15 cellular contexts compared by ENCODE assay signal in the genomic region with DNA sequence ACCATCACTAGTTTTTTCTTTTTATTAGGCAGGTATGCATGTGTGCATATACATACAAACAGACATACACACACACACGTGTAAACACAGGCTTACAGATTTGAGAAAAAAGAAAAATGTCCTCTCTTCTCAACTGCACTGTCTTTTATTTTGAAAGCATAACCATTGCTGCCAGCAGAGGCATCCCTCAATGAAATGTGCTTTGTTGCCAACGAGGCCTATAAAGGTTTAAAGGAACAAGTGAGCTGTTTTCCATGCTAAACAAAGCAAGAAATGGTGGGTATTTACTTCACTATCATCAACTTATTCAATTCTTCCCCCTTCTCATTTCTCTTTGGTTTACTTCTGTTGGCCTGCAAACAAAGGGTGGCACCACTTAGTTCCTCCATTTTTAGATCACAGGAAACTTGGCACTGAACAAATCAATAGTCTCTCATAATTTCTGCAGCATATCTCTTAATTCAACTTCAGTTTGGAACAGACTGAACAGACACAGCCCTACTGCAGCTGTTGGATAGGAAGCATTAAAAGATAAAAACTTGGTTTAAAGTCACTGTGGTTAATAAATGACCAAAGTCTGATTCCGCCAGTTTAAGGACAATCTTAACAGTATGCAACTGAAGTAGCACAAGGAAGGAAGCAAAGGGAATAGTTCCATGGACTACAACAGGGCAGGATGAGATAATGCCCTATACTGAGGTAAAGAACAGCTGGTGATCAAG. TPM values are rescaled to one million over a fixed set of nuclear protein-coding genes. Genes with fewer than 3 reads are reported as not detected.
DNase-seq lines count a peak whose midpoint lies in the region; TF ChIP-seq lines count a peak whose summit lies in the region.
"Had no signal": no experiment of that assay in that cellular context is flagged by ENCODE, and none has a peak within 500 bp of the region (broad histone marks: within the 10 kb centered on the region; RNA-seq: fewer than 3 reads in every experiment).

No MANE protein-coding gene starts in this region.

- H3K9me3 ChIP-seq in subcutaneous abdominal adipose tissue (ENCODE audit: control insufficient read depth in 5 of 5, low read length in 5 of 5) (no peaks in the 10 kb centered on the region), neuronal stem cell (replicated peaks in 1 of 2; ENCODE audit: control insufficient read depth in 2 of 2, insufficient read depth in 1 of 2, low read depth in 1 of 2, low read length in 2 of 2) (peaks cover 0 to 3% of the 10 kb centered on the region in 2 donors), tibial artery (no peaks in the 10 kb centered on the region)
- H3K9me3 ChIP-seq: SK-N-SH had no signal

- peak overlapping the region; percentile 39 for H3K27ac Mint-ChIP-seq in activated naive CD4-positive, alpha-beta T cell treated with anti-CD3 and anti-CD28 coated beads, Interleukin-2, amount 50 U/mL, for 24 hours
- H3K27ac Mint-ChIP-seq: IgD-negative memory B cell had no signal

- H3K9me3 Mint-ChIP-seq in activated naive CD4-positive, alpha-beta T cell treated with anti-CD3 and anti-CD28 coated beads, Interleukin-2, amount 50 U/mL, for 24 hours = no peaks in the 10 kb centered on the region
- H3K9me3 Mint-ChIP-seq: IgD-negative memory B cell; naive thymus-derived CD8-positive, alpha-beta T cell had no signal

- no peak for DNase-seq in activated naive CD4-positive, alpha-beta T cell treated with anti-CD3 and anti-CD28 coated beads, Interleukin-2, amount 50 U/mL, for 16 hours
- DNase-seq in fibroblast of pulmonary artery (ENCODE audit: low read depth) (no peak), lung microvascular endothelial cell (ENCODE audit: low read depth in 2 of 2) (peak; percentile 33 to 48), neuronal stem cell (ENCODE audit: low spot score) (no peak), tibial artery (no peak), NCI-H345 (lab: John Stamatoyannopoulos, UW) (no peak)
- DNase-seq: activated gamma-delta T cell treated with Interleukin-2 at 50 U/mL for 16 hours; COR-L47; naive thymus-derived CD8-positive, alpha-beta T cell; NCI-H1092 treated with DMSO at 0.1 percent for 48 hours; SK-N-SH; stimulated activated naive CD4-positive, alpha-beta T cell treated with Interleukin-2 at 50 U/mL for 16 hours had no signal

- H3K27me3 Mint-ChIP-seq in activated naive CD4-positive, alpha-beta T cell treated with anti-CD3 and anti-CD28 coated beads, Interleukin-2, amount 50 U/mL, for 24 hours = no peaks in the 10 kb centered on the region
- H3K27me3 Mint-ChIP-seq: IgD-negative memory B cell; naive thymus-derived CD8-positive, alpha-beta T cell had no signal

- H2BK15ac ChIP-seq in neuronal stem cell (ENCODE audit: low read length) = no peak overlapping the region

- H3K79me1 ChIP-seq in neuronal stem cell (ENCODE audit: low read depth, low read length) = peaks cover 1% of the 10 kb centered on the region

- TF ChIP-seq CTCF in fibroblast of pulmonary artery (IDR thresholded peaks at IDR 0.05; ENCODE audit: low read length, missing control alignments) = peak; percentile 13
- no peak for TF ChIP-seq CTCF in tibial artery (IDR thresholded peaks at IDR 0.05)

- intact Hi-C loops in tibial artery (cut with DNase I; ENCODE audit: low total_unique reads) = no loop called here

- H2BK120ac ChIP-seq in neuronal stem cell (ENCODE audit: low read depth, low read length) = no peak overlapping the region

- H3K27me3 ChIP-seq in subcutaneous abdominal adipose tissue (ENCODE audit: control insufficient read depth in 5 of 5, insufficient read depth in 4 of 5, low read length in 5 of 5) (no peaks in the 10 kb centered on the region), neuronal stem cell (ENCODE audit: control insufficient read depth in 3 of 3, insufficient read depth in 3 of 3, low read depth in 1 of 3, low read length in 3 of 3) (no peaks in the 10 kb centered on the region), tibial artery (no peaks in the 10 kb centered on the region)

- no peak overlapping the region for H3K9ac ChIP-seq in subcutaneous abdominal adipose tissue (ENCODE audit: low read length in 5 of 5)
- H3K9ac ChIP-seq in neuronal stem cell (ENCODE audit: low read depth, low read length, poor library complexity) = no peak overlapping the region
- H3K9ac ChIP-seq: SK-N-SH had no signal

- no peak overlapping the region for H3K14ac ChIP-seq in neuronal stem cell (ENCODE audit: low read length)

- H2AK5ac ChIP-seq in neuronal stem cell (ENCODE audit: low read depth, low read length) = no peak overlapping the region

- no peaks in the 10 kb centered on the region for H3K36me3 ChIP-seq in subcutaneous abdominal adipose tissue (ENCODE audit: control insufficient read depth in 5 of 5, insufficient read depth in 5 of 5, low read length in 5 of 5)
- peaks cover 0 to 5% of the 10 kb centered on the region in 2 donors for H3K36me3 ChIP-seq in neuronal stem cell (replicated peaks in 1 of 2; ENCODE audit: control insufficient read depth in 2 of 2, insufficient read depth in 2 of 2, low read length in 2 of 2)
- H3K36me3 ChIP-seq in tibial artery = no peaks in the 10 kb centered on the region

- no peak overlapping the region for H3K4ac ChIP-seq in neuronal stem cell (ENCODE audit: low read length)

- H3K4me3 ChIP-seq in fibroblast of pulmonary artery (replicated peaks; ENCODE audit: low read depth, low read length) = no peak overlapping the region
- no peak overlapping the region for H3K4me3 ChIP-seq in subcutaneous abdominal adipose tissue (ENCODE audit: low read depth in 1 of 5, low read length in 5 of 5)
- H3K4me3 ChIP-seq in neuronal stem cell (ENCODE audit: low read length in 2 of 2) = no peak overlapping the region
- H3K4me3 ChIP-seq in tibial artery = no peak overlapping the region

- H3K4me3 Mint-ChIP-seq in activated naive CD4-positive, alpha-beta T cell treated with anti-CD3 and anti-CD28 coated beads, Interleukin-2, amount 50 U/mL, for 24 hours = no peak overlapping the region
- H3K4me3 Mint-ChIP-seq: IgD-negative memory B cell; naive thymus-derived CD8-positive, alpha-beta T cell had no signal

- no peak overlapping the region for H3K4me2 ChIP-seq in neuronal stem cell (ENCODE audit: insufficient read depth, low read length, poor library complexity, severe bottlenecking)

- H3K4me1 Mint-ChIP-seq in activated naive CD4-positive, alpha-beta T cell treated with anti-CD3 and anti-CD28 coated beads, Interleukin-2, amount 50 U/mL, for 24 hours = peaks cover 43% of the 10 kb centered on the region

- H3K27ac ChIP-seq in subcutaneous abdominal adipose tissue (ENCODE audit: low read depth, low read length) (peak overlapping the region; percentile 2), neuronal stem cell (replicated peaks; ENCODE audit: low read length) (no peak overlapping the region), tibial artery (no peak overlapping the region)

- H4K8ac ChIP-seq in neuronal stem cell (ENCODE audit: low read depth, low read length) = no peak overlapping the region

- H3K4me1 ChIP-seq in subcutaneous abdominal adipose tissue (ENCODE audit: control insufficient read depth in 5 of 5, insufficient read depth in 5 of 5, low read length in 5 of 5) (peaks cover 2 to 29% (median 20%) of the 10 kb centered on the region in 5 donors), neuronal stem cell (ENCODE audit: control insufficient read depth in 2 of 2, insufficient read depth in 1 of 2, low read depth in 1 of 2, low read length in 2 of 2) (no peaks in the 10 kb centered on the region), tibial artery (peaks cover 0 to 26% (median 2%) of the 10 kb centered on the region in 4 donors)

- no peak overlapping the region for H3K23ac ChIP-seq in neuronal stem cell (ENCODE audit: low read depth, low read length, poor library complexity)

- H3K18ac ChIP-seq in neuronal stem cell (ENCODE audit: low read length) = no peak overlapping the region

- no peak overlapping the region for H2BK5ac ChIP-seq in neuronal stem cell (ENCODE audit: low read length)

- no peak overlapping the region for H2AFZ ChIP-seq in neuronal stem cell (ENCODE audit: low read length)

- WGBS in neuronal stem cell (ENCODE audit: extremely low coverage in 2 of 2, insufficient read length in 2 of 2, insufficient replicate concordance in 1 of 2), 2 donors = no CpG with 5 or more reads among the region's 3 CpGs

- no peak overlapping the region for H2BK12ac ChIP-seq in neuronal stem cell (ENCODE audit: low read length)

- no peak overlapping the region for H4K91ac ChIP-seq in neuronal stem cell (ENCODE audit: low read depth, low read length, poor library complexity)

- peaks cover 8% of the 10 kb centered on the region for H3K36me3 Mint-ChIP-seq in activated naive CD4-positive, alpha-beta T cell treated with anti-CD3 and anti-CD28 coated beads, Interleukin-2, amount 50 U/mL, for 24 hours

RNA-seq across cellular contexts. Expression of gene TTC33, which starts 21.8 kb away (rescaled TPM):
- total RNA-seq in lung microvascular endothelial cell = 10.9 and 15.1 TPM in 2 replicates
- polyA plus RNA-seq in neuronal stem cell (2013, experiment 1 of 2) = 11.7 TPM
- polyA plus RNA-seq in neuronal stem cell (2013, experiment 2 of 2) = 11.9 TPM

RNA-seq across cellular contexts. Expression of gene PTGER4, which starts 54.3 kb away (rescaled TPM):
- total RNA-seq in lung microvascular endothelial cell = 5.2 and 7.6 TPM in 2 replicates
- 0.04 TPM for polyA plus RNA-seq in neuronal stem cell (2013, experiment 1 of 2)
- 0.11 TPM for polyA plus RNA-seq in neuronal stem cell (2013, experiment 2 of 2)
- polyA plus RNA-seq: SK-N-SH had no signal

Comparison
In these comparisons a context has a peak if more than half of its experiments do, and no peak if none do; other contexts are left out.
1. DNase-seq: peak in lung microvascular endothelial cell (2 of 2); none in activated naive CD4-positive, alpha-beta T cell treated with anti-CD3 and anti-CD28 coated beads, Interleukin-2, amount 50 U/mL, for 16 hours (single experiment), fibroblast of pulmonary artery (single experiment), neuronal stem cell (single experiment), tibial artery (0 of 2) and NCI-H345 (single experiment).